ENCODE assay signal across 26 cellular contexts in genomic region chr13:78323848-78324247, GRCh38.
DNase-seq lines count a peak whose midpoint lies in the region; ATAC-seq, FAIRE-seq and TF ChIP-seq lines count a peak whose summit lies in the region.
"Had no signal": no experiment of that assay in that cellular context is flagged by ENCODE, and none has a peak within 500 bp of the region (broad histone marks: within the 10 kb centered on the region; RNA-seq: fewer than 3 reads in every experiment).

No MANE protein-coding gene starts in this region.

- H3K27ac Mint-ChIP-seq in activated naive CD8-positive, alpha-beta T cell treated with anti-CD3 and anti-CD28 coated beads for 36 hours, result peak overlapping the region; percentile 4
- no peak overlapping the region for H3K27ac Mint-ChIP-seq in activated naive CD8-positive, alpha-beta T cell treated with anti-CD3 and anti-CD28 coated beads, Interleukin-2, amount 50 U/mL, for 24 hours
- no peak overlapping the region for H3K27ac Mint-ChIP-seq in astrocyte (ENCODE audit: unreplicated experiment)
- H3K27ac Mint-ChIP-seq: activated naive CD4-positive, alpha-beta T cell treated with anti-CD3 and anti-CD28 coated beads for 36 hours; CD4-positive, alpha-beta T cell; endodermal cell; naive thymus-derived CD4-positive, alpha-beta T cell had no signal

- H3K36me3 Mint-ChIP-seq in activated naive CD8-positive, alpha-beta T cell treated with anti-CD3 and anti-CD28 coated beads for 36 hours, result no peaks in the 10 kb centered on the region
- H3K36me3 Mint-ChIP-seq in activated naive CD8-positive, alpha-beta T cell treated with anti-CD3 and anti-CD28 coated beads, Interleukin-2, amount 50 U/mL, for 24 hours (ENCODE audit: low read depth), result no peaks in the 10 kb centered on the region
- H3K36me3 Mint-ChIP-seq in astrocyte (ENCODE audit: low read depth, unreplicated experiment), result no peaks in the 10 kb centered on the region
- H3K36me3 Mint-ChIP-seq: naive thymus-derived CD4-positive, alpha-beta T cell had no signal

- no peak for DNase-seq in activated naive CD8-positive, alpha-beta T cell treated with anti-CD3 and anti-CD28 coated beads for 36 hours
- DNase-seq in activated naive CD8-positive, alpha-beta T cell treated with anti-CD3 and anti-CD28 coated beads, Interleukin-2, amount 50 U/mL, for 24 hours, result no peak
- peak; percentile 21 for DNase-seq in astrocyte (ENCODE audit: low read depth)
- DNase-seq in glomerular visceral epithelial cell (ENCODE audit: extremely low spot score), result peak; percentile 33
- no peak for DNase-seq in NCI-H1694 (lab: John Stamatoyannopoulos, UW)
- DNase-seq in SKM-1 treated with dmso at 0.1 percent for 144 hours (lab: John Stamatoyannopoulos, UW; ENCODE audit: unreplicated experiment), result no peak
- DNase-seq: activated CD4-positive, alpha-beta T cell treated with anti-CD3 and anti-CD28 coated beads, Interleukin-2, amount 50 U/mL, for 4 hours; activated naive CD4-positive, alpha-beta T cell treated with anti-CD3 and anti-CD28 coated beads for 36 hours; AML-193; amygdala; CD4-positive, alpha-beta T cell; cortex of kidney; endodermal cell; GOT3; left ventricle myocardium superior; midbrain; naive thymus-derived CD4-positive, alpha-beta T cell; NCI-H1436 treated with DMSO at 0.1 percent for 48 hours; occipital lobe; psoas muscle; SHP77; stimulated activated naive CD4-positive, alpha-beta T cell treated with Interleukin-2 at 50 U/mL for 16 hours; testis had no signal

- no peak overlapping the region for H3K4me3 ChIP-seq in astrocyte (ENCODE audit: insufficient read depth, low read depth, low read length)
- H3K4me3 ChIP-seq: psoas muscle, testis had no signal

- no peak for ATAC-seq in activated naive CD8-positive, alpha-beta T cell treated with anti-CD3 and anti-CD28 coated beads, Interleukin-2, amount 50 U/mL, for 24 hours
- ATAC-seq in HG02981 (IDR thresholded peaks at IDR 0.05; ENCODE audit: unreplicated experiment), result no peak
- ATAC-seq in HG02870 (IDR thresholded peaks at IDR 0.05; ENCODE audit: unreplicated experiment), result no peak
- ATAC-seq: left ventricle myocardium superior; naive thymus-derived CD4-positive, alpha-beta T cell; psoas muscle had no signal

- H2AFZ ChIP-seq in astrocyte (ENCODE audit: low read depth, low read length), result no peak overlapping the region

- H3K9me3 ChIP-seq in astrocyte (ENCODE audit: insufficient read depth, low read depth, low read length), result no peaks in the 10 kb centered on the region
- H3K9me3 ChIP-seq: psoas muscle, testis had no signal

- H3K9me3 Mint-ChIP-seq in activated naive CD8-positive, alpha-beta T cell treated with anti-CD3 and anti-CD28 coated beads for 36 hours, result no peaks in the 10 kb centered on the region
- H3K9me3 Mint-ChIP-seq in activated naive CD8-positive, alpha-beta T cell treated with anti-CD3 and anti-CD28 coated beads, Interleukin-2, amount 50 U/mL, for 24 hours, result no peaks in the 10 kb centered on the region
- H3K9me3 Mint-ChIP-seq in astrocyte (ENCODE audit: unreplicated experiment), result no peaks in the 10 kb centered on the region
- H3K9me3 Mint-ChIP-seq: activated naive CD4-positive, alpha-beta T cell treated with anti-CD3 and anti-CD28 coated beads for 36 hours; CD4-positive, alpha-beta T cell; endodermal cell had no signal

- no peak for TF ChIP-seq CTCF in astrocyte (IDR thresholded peaks at IDR 0.05; ENCODE audit: insufficient read depth, low read depth, low read length)

- H4K20me1 ChIP-seq in astrocyte (ENCODE audit: insufficient read depth, low read length), result no peaks in the 10 kb centered on the region

- H3K79me2 ChIP-seq in astrocyte (ENCODE audit: insufficient read depth, low read length), result no peaks in the 10 kb centered on the region

- no peak overlapping the region for H3K4me3 Mint-ChIP-seq in activated naive CD8-positive, alpha-beta T cell treated with anti-CD3 and anti-CD28 coated beads for 36 hours
- no peak overlapping the region for H3K4me3 Mint-ChIP-seq in activated naive CD8-positive, alpha-beta T cell treated with anti-CD3 and anti-CD28 coated beads, Interleukin-2, amount 50 U/mL, for 24 hours
- no peak overlapping the region for H3K4me3 Mint-ChIP-seq in astrocyte (ENCODE audit: unreplicated experiment)
- H3K4me3 Mint-ChIP-seq: activated naive CD4-positive, alpha-beta T cell treated with anti-CD3 and anti-CD28 coated beads for 36 hours; CD4-positive, alpha-beta T cell; endodermal cell; naive thymus-derived CD4-positive, alpha-beta T cell had no signal

- H3K36me3 ChIP-seq in astrocyte (ENCODE audit: insufficient read depth, low read length), result no peaks in the 10 kb centered on the region

- H3K9ac ChIP-seq in astrocyte (ENCODE audit: low read length), result no peak overlapping the region

- no peaks in the 10 kb centered on the region for H3K4me1 ChIP-seq in astrocyte (ENCODE audit: insufficient read depth, low read length)
- H3K4me1 ChIP-seq: psoas muscle, testis had no signal

- FAIRE-seq in astrocyte (lab: Jason Lieb, UNC), result no peak
- FAIRE-seq: islet of Langerhans had no signal

- H3K4me2 ChIP-seq in astrocyte (ENCODE audit: low read length), result no peak overlapping the region

- H3K27ac ChIP-seq in astrocyte (ENCODE audit: low read depth, low read length), result no peak overlapping the region
- H3K27ac ChIP-seq: psoas muscle, testis had no signal

- no peaks in the 10 kb centered on the region for H3K27me3 ChIP-seq in astrocyte (ENCODE audit: insufficient read depth, low read length)
- H3K27me3 ChIP-seq: testis had no signal

- H3K4me1 Mint-ChIP-seq in activated naive CD8-positive, alpha-beta T cell treated with anti-CD3 and anti-CD28 coated beads for 36 hours, result no peaks in the 10 kb centered on the region
- no peaks in the 10 kb centered on the region for H3K4me1 Mint-ChIP-seq in activated naive CD8-positive, alpha-beta T cell treated with anti-CD3 and anti-CD28 coated beads, Interleukin-2, amount 50 U/mL, for 24 hours
- no peaks in the 10 kb centered on the region for H3K4me1 Mint-ChIP-seq in astrocyte (ENCODE audit: low read depth, unreplicated experiment)
- H3K4me1 Mint-ChIP-seq: endodermal cell; naive thymus-derived CD4-positive, alpha-beta T cell had no signal

- H3K27me3 Mint-ChIP-seq in activated naive CD8-positive, alpha-beta T cell treated with anti-CD3 and anti-CD28 coated beads for 36 hours, result peaks cover 7% of the 10 kb centered on the region
- peaks cover 2% of the 10 kb centered on the region for H3K27me3 Mint-ChIP-seq in activated naive CD8-positive, alpha-beta T cell treated with anti-CD3 and anti-CD28 coated beads, Interleukin-2, amount 50 U/mL, for 24 hours
- no peaks in the 10 kb centered on the region for H3K27me3 Mint-ChIP-seq in astrocyte (ENCODE audit: low read depth, unreplicated experiment)

Comparison
In these comparisons a context has a peak if more than half of its experiments do, and no peak if none do; other contexts are left out.
1. DNase-seq: peak in astrocyte (single experiment) and glomerular visceral epithelial cell (single experiment); none in activated naive CD8-positive, alpha-beta T cell treated with anti-CD3 and anti-CD28 coated beads for 36 hours (single experiment), activated naive CD8-positive, alpha-beta T cell treated with anti-CD3 and anti-CD28 coated beads, Interleukin-2, amount 50 U/mL, for 24 hours (single experiment), NCI-H1694 (single experiment) and SKM-1 treated with dmso at 0.1 percent for 144 hours (single experiment).